In the genomic region with DNA sequence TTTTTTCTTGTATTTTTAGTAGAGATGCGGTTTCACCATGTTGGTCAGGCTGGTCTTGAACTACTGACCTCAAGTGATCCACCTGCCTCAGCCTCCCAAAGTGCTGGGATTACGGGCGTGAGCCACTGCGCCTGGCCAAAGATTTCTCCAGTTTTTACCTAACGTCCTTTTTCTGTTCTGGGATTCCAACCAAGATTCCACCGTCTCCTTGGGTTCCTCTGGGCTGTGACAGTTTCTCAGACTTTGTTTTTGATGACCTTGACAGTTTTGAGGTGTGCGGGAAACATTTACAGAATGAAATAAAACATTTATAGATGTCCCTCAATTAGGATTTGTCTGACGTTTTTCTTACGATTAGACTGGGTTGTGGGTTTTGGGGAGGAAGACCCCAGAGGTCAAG, we compare ENCODE assay signal across 3 cellular contexts. TPM values are rescaled to one million over a fixed set of nuclear protein-coding genes. Genes with fewer than 3 reads are reported as not detected.
"Had no signal": no experiment of that assay in that cellular context is flagged by ENCODE, and none has a peak within 500 bp of the region (broad histone marks: within the 10 kb centered on the region; RNA-seq: fewer than 3 reads in every experiment).

No MANE protein-coding gene starts in this region.

RNA-seq across cellular contexts. Expression of a gene that starts 50.6 kb away (rescaled TPM):
- total RNA-seq: HT1080, Right ventricle myocardium inferior, SJCRH30 had no signal
